In genomic region chr10:13414855-13415254, GRCh38 we compare ENCODE assay signal across 11 cellular contexts.
DNase-seq lines count a peak whose midpoint lies in the region; TF ChIP-seq lines count a peak whose summit lies in the region.
"Had no signal": no experiment of that assay in that cellular context is flagged by ENCODE, and none has a peak within 500 bp of the region (broad histone marks: within the 10 kb centered on the region; RNA-seq: fewer than 3 reads in every experiment).

No MANE protein-coding gene starts in this region.

- 63% methylated on average over 2 of the region's 2 CpGs for WGBS in SK-N-SH (ENCODE audit: low lambda C conversion rate)

- no peaks in the 10 kb centered on the region for H4K20me1 ChIP-seq in SK-N-SH (ENCODE audit: insufficient read depth)

- CTCF ChIA-PET in A673 (lab: Charles Lee) (interaction anchor here (0.5 to 1.5 kb wide), 4 partner anchors 21 to 1104 kb away, joined by 4 to 17 read pairs (median 5); no protein-coding TSS in a partner anchor), SK-N-SH (lab: Yijun Ruan, JAX) (interaction anchor here (0.8 to 5.1 kb wide), 7 partner anchors 8 to 122 kb away, joined by 3 to 26 read pairs (median 4); no protein-coding TSS in a partner anchor)

- H3F3A ChIP-seq in SK-N-SH (replicated peaks; ENCODE audit: insufficient read depth): no peaks in the 10 kb centered on the region

- TF ChIP-seq CTCF in A673 (conservative IDR thresholded peaks at IDR 0.05; ENCODE audit: low read depth, low read length) (peak; percentile 57), GM12872 (IDR thresholded peaks at IDR 0.05; ENCODE audit: insufficient read depth, low read depth, low read length) (peak; percentile 24; the same call in 2 of the 3 replicates), SK-N-SH (IDR thresholded peaks at IDR 0.05) (peak; percentile 33; the same call in 1 of the 2 replicates)

- H3K27me3 ChIP-seq in A673 (replicated peaks; ENCODE audit: insufficient read depth, low read depth, low read length, poor library complexity) (no peaks in the 10 kb centered on the region), SK-N-SH (ENCODE audit: insufficient read depth) (no peaks in the 10 kb centered on the region)

- H3K4me3 ChIP-seq in A673 (ENCODE audit: low read depth, low read length, poor library complexity, severe bottlenecking) (no peak overlapping the region), SK-N-SH (ENCODE audit: low read depth in 2 of 2, low read length in 1 of 2) (no peak overlapping the region)

- H3K9ac ChIP-seq in SK-N-SH: no peak overlapping the region

- intact Hi-C loops in A673 (cut with micrococcal nuclease; ENCODE audit: unreplicated experiment): loop anchor here (10.0 kb wide), 1 partner anchor 120 kb away; no protein-coding TSS in a partner anchor

- H3K27ac ChIP-seq in A673 (ENCODE audit: low read depth, low read length, poor library complexity, severe bottlenecking): no peak overlapping the region
- no peak overlapping the region for H3K27ac ChIP-seq in SK-N-SH (ENCODE audit: low read depth in 2 of 2, low read length in 1 of 2)
- H3K27ac ChIP-seq: HL-60 had no signal

- peak; percentile 35 for TF ChIP-seq RAD21 in SK-N-SH (IDR thresholded peaks at IDR 0.05; ENCODE audit: low read length)

- H3K9me3 ChIP-seq in A673 (ENCODE audit: low read depth, low read length, poor library complexity, severe bottlenecking) (no peaks in the 10 kb centered on the region), SK-N-SH (no peaks in the 10 kb centered on the region)

- no peak overlapping the region for H3K4me2 ChIP-seq in SK-N-SH

- no peak overlapping the region for H2AFZ ChIP-seq in SK-N-SH (ENCODE audit: low read depth)

- H3K4me1 ChIP-seq in A673 (ENCODE audit: insufficient read depth, low read length, poor library complexity, severe bottlenecking) (no peaks in the 10 kb centered on the region), SK-N-SH (ENCODE audit: control insufficient read depth in 1 of 2, insufficient read depth in 2 of 2, low read depth in 1 of 2, low read length in 1 of 2) (no peaks in the 10 kb centered on the region)

- no TSS peak for BruUV-seq in A673 (replicated peaks; lab: Mats Ljungman, UMichigan)

- no peak for TF ChIP-seq EP300 in SK-N-SH (IDR thresholded peaks at IDR 0.05; ENCODE audit: borderline replicate concordance in 1 of 2, low read depth in 1 of 2, low read length in 1 of 2)

- H3K9me2 ChIP-seq in SK-N-SH: no peaks in the 10 kb centered on the region

- POLR2A ChIA-PET in A673 (lab: Charles Lee; ENCODE audit: low non-redundant PET): no interaction called here
- POLR2A ChIA-PET in SK-N-SH (lab: Yijun Ruan, JAX): no interaction called here

- H3K79me2 ChIP-seq in SK-N-SH (ENCODE audit: insufficient read depth): no peaks in the 10 kb centered on the region

- DNase-seq in A673 (ENCODE audit: low spot score) (peak; percentile 32), SK-N-SH (peak; percentile 36), glomerular visceral epithelial cell (ENCODE audit: extremely low spot score) (peak; percentile 31), amygdala (lab: John Stamatoyannopoulos, UW) (no peak), NCI-H1092 treated with DMSO at 0.1 percent for 48 hours (lab: John Stamatoyannopoulos, UW) (no peak), GM03348 (ENCODE audit: low spot score) (no peak), NOMO-1 treated with DMSO at 0.1 percent for 48 hours (lab: John Stamatoyannopoulos, UW; ENCODE audit: unreplicated experiment) (no peak)
- DNase-seq: cortex of kidney, DMS153 had no signal

- H3K36me3 ChIP-seq in A673 (ENCODE audit: insufficient read depth, low read length, poor library complexity, severe bottlenecking) (no peaks in the 10 kb centered on the region), SK-N-SH (replicated peaks in 1 of 2; ENCODE audit: control insufficient read depth in 1 of 2, insufficient read depth in 2 of 2, low read length in 1 of 2) (no peaks in the 10 kb centered on the region)

TF ChIP-seq in SK-N-SH, 30 proteins besides CTCF, POLR2A, EP300 and RAD21:
- peak; percentile 30; the same call in 1 of the 2 replicates for TF ChIP-seq SMC3 (IDR thresholded peaks at IDR 0.05; ENCODE audit: low read depth, low read length)
- TF ChIP-seq MXI1 (IDR thresholded peaks at IDR 0.05; ENCODE audit: low read depth, low read length): no peak

Comparison
In these comparisons a context has a peak if more than half of its experiments do, and no peak if none do; other contexts are left out.
1. DNase-seq: peak in A673 (single experiment), SK-N-SH (single experiment) and glomerular visceral epithelial cell (single experiment); none in amygdala (0 of 56), NCI-H1092 treated with DMSO at 0.1 percent for 48 hours (single experiment), GM03348 (single experiment) and NOMO-1 treated with DMSO at 0.1 percent for 48 hours (single experiment).
2. Peak in every context shown above with its lines, with median percentiles within 50 percentile points of each other: CTCF ChIP-seq.